In the genomic region with DNA sequence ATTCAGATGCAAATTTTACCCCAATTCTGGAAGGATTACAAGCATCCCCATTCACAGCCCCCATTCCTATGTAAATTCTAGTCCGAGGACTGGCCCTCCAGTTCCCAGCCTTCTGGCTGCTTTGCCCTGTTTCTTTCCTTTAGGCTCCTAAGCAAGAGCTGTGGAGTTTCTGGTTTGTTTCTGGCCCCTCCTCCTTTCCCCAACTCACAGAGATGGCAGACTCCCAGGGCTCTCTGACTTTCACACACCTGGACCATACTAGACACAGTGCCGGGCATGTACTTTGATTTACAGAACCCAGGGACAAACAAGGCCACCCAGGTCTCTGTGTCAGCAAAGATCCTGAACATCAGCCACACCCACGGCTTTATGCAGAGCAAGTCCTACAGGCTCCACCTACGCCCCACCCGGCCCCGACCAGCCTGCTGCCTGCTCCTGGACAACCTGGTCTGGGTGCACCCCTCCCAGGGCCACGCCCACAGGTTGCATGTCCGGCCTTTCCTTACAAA, we compare ENCODE assay signal across 1 cellular context.
TF ChIP-seq lines count a peak whose summit lies in the region.

No MANE protein-coding gene starts in this region.

TF ChIP-seq in HCT116, 20 proteins besides CTCF, POLR2A, EP300 and RAD21 (continued from another document):
- TF ChIP-seq, protein P1, sequence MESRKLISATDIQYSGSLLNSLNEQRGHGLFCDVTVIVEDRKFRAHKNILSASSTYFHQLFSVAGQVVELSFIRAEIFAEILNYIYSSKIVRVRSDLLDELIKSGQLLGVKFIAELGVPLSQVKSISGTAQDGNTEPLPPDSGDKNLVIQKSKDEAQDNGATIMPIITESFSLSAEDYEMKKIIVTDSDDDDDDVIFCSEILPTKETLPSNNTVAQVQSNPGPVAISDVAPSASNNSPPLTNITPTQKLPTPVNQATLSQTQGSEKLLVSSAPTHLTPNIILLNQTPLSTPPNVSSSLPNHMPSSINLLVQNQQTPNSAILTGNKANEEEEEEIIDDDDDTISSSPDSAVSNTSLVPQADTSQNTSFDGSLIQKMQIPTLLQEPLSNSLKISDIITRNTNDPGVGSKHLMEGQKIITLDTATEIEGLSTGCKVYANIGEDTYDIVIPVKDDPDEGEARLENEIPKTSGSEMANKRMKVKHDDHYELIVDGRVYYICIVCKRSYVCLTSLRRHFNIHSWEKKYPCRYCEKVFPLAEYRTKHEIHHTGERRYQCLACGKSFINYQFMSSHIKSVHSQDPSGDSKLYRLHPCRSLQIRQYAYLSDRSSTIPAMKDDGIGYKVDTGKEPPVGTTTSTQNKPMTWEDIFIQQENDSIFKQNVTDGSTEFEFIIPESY (IDR thresholded peaks at IDR 0.05; ENCODE audit: extremely low read depth, insufficient replicate concordance, low read length), result no peak
- TF ChIP-seq EZH2 (IDR thresholded peaks at IDR 0.05) (no peak), EZH2phosphoT487 (IDR thresholded peaks at IDR 0.05; ENCODE audit: borderline replicate concordance) (no peak), SRF (IDR thresholded peaks at IDR 0.05; ENCODE audit: low read depth) (no peak), JUND (IDR thresholded peaks at IDR 0.05) (no peak), ATF3 (IDR thresholded peaks at IDR 0.05) (no peak), TCF7L2 (IDR thresholded peaks at IDR 0.05; ENCODE audit: borderline replicate concordance, extremely low read depth, insufficient read depth, insufficient read length) (no peak), ZNF274 (IDR thresholded peaks at IDR 0.05; ENCODE audit: low read depth, low read length) (no peak), EGR1 (IDR thresholded peaks at IDR 0.05; ENCODE audit: low read depth) (no peak), SIN3A (IDR thresholded peaks at IDR 0.05; ENCODE audit: low read depth) (no peak)
- TF ChIP-seq, protein P2, sequence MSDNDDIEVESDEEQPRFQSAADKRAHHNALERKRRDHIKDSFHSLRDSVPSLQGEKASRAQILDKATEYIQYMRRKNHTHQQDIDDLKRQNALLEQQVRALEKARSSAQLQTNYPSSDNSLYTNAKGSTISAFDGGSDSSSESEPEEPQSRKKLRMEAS (IDR thresholded peaks at IDR 0.05), result no peak
